ENCODE assay signal across 14 cellular contexts in the genomic region with DNA sequence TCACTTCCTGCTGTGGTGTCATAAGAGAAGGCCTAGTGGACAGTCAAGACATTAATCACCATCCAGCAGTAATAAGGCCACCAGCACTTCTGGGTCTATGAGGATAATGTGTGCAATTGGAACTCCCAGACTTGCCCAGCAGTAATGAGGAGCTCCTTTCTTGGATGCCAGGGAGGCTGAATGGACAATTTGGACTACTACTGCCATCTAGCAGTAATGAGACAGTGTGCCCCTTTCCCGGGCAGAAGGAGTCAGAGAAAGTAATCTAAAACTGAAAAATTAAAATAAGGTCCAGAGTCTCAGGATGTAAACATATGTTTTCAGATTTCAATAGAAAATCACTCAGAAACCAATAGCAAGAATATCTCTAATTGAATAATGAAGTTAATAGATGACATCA.
A peak's percentile ranks its signal among the peaks of the same experiment; 100 is the strongest.
DNase-seq lines count a peak whose midpoint lies in the region; ATAC-seq, FAIRE-seq and TF ChIP-seq lines count a peak whose summit lies in the region.
"Had no signal": no experiment of that assay in that cellular context is flagged by ENCODE, and none has a peak within 500 bp of the region (broad histone marks: within the 10 kb centered on the region; RNA-seq: fewer than 3 reads in every experiment).

No MANE protein-coding gene starts in this region.

- no peak for TF ChIP-seq POLR2A in HepG2 (IDR thresholded peaks at IDR 0.05; ENCODE audit: insufficient read depth in 1 of 2, low read depth in 2 of 2, low read length in 2 of 2)
- no peak for TF ChIP-seq POLR2A in right lobe of liver (IDR thresholded peaks at IDR 0.05)

- H3K9ac ChIP-seq in HepG2 (ENCODE audit: insufficient read depth, low read depth, low read length) (no peak overlapping the region), smooth muscle cell (ENCODE audit: low read depth) (no peak overlapping the region)

- no peaks in the 10 kb centered on the region for H3K9me2 ChIP-seq in OCI-LY7 (ENCODE audit: insufficient read depth, low read length)

- TF ChIP-seq CTCF in HepG2 (CRISPR knock-in tag; IDR thresholded peaks at IDR 0.05) (0 out of 2 replicates have a peak, but pooled peaks have one; percentile 11), right lobe of liver (IDR thresholded peaks at IDR 0.05) (peak in 1 of 4 donors; percentile 7), OCI-LY7 (conservative IDR thresholded peaks at IDR 0.05; ENCODE audit: low read length) (peak; percentile 70), smooth muscle cell (IDR thresholded peaks at IDR 0.05; ENCODE audit: borderline replicate concordance, insufficient read depth, poor library complexity, severe bottlenecking) (no peak)

- H2AFZ ChIP-seq in HepG2 (ENCODE audit: low read length) (no peak overlapping the region), OCI-LY7 (ENCODE audit: low read length) (peak overlapping the region; percentile 60), smooth muscle cell (ENCODE audit: low read depth) (no peak overlapping the region)

- H3K27me3 ChIP-seq in HepG2 (ENCODE audit: control insufficient read depth in 1 of 2, insufficient read depth in 2 of 2, low read length in 2 of 2) (no peaks in the 10 kb centered on the region), right lobe of liver (peaks cover 0 to under 1% of the 10 kb centered on the region in 2 donors), smooth muscle cell (ENCODE audit: low read depth) (no peaks in the 10 kb centered on the region)

- H3K36me3 ChIP-seq in HepG2 (replicated peaks in 1 of 2; ENCODE audit: control insufficient read depth in 1 of 2, insufficient read depth in 2 of 2, low read length in 2 of 2), result no peaks in the 10 kb centered on the region
- H3K36me3 ChIP-seq in right lobe of liver, result no peaks in the 10 kb centered on the region
- H3K36me3 ChIP-seq in OCI-LY7 (ENCODE audit: insufficient read depth, low read length), result peaks cover 29% of the 10 kb centered on the region
- H3K36me3 ChIP-seq in smooth muscle cell (ENCODE audit: low read depth), result no peaks in the 10 kb centered on the region

- FAIRE-seq in HepG2 (lab: Jason Lieb, UNC), result no peak

- H4K20me1 ChIP-seq in HepG2 (ENCODE audit: insufficient read depth, low read length), result no peaks in the 10 kb centered on the region
- no peaks in the 10 kb centered on the region for H4K20me1 ChIP-seq in OCI-LY7 (ENCODE audit: insufficient read depth, low read length)
- H4K20me1 ChIP-seq in smooth muscle cell (ENCODE audit: low read depth), result no peaks in the 10 kb centered on the region

- CTCF ChIA-PET in HepG2 (lab: Yijun Ruan, JAX; ENCODE audit: low intra/inter-chr PET ratio, low total read pairs) (no interaction called here), OCI-LY7 (lab: Charles Lee; ENCODE audit: unreplicated experiment) (no interaction called here)

- no peaks in the 10 kb centered on the region for H3F3A ChIP-seq in smooth muscle cell (ENCODE audit: low read depth)

- H3K9me3 ChIP-seq in HepG2 (ENCODE audit: low read length) (no peaks in the 10 kb centered on the region), right lobe of liver (no peaks in the 10 kb centered on the region), OCI-LY7 (ENCODE audit: low read length) (peaks cover 41% of the 10 kb centered on the region; the same call in 1 of the 2 replicates), smooth muscle cell (replicated peaks; ENCODE audit: low read depth) (no peaks in the 10 kb centered on the region)

- H3K4me2 ChIP-seq in HepG2 (ENCODE audit: low read depth, low read length) (no peak overlapping the region), OCI-LY7 (ENCODE audit: low read length) (no peak overlapping the region), smooth muscle cell (no peak overlapping the region)

- WGBS in HepG2 (ENCODE audit: low lambda C conversion rate), result 0% methylated on average over 1 of the region's 1 CpG
- 58% methylated on average over 1 of the region's 1 CpG for WGBS in right lobe of liver (ENCODE audit: insufficient coverage, low coverage, low lambda C conversion rate, missing lambda C conversion rate)
- WGBS in smooth muscle cell (ENCODE audit: low lambda C conversion rate), result 79% methylated on average over 1 of the region's 1 CpG

- no peak overlapping the region for H3K27ac ChIP-seq in HepG2 (ENCODE audit: extremely low read length, insufficient read depth, low read length)
- H3K27ac ChIP-seq in right lobe of liver, result no peak overlapping the region
- no peak overlapping the region for H3K27ac ChIP-seq in OCI-LY7 (ENCODE audit: low read depth, low read length, poor library complexity, severe bottlenecking)
- no peak overlapping the region for H3K27ac ChIP-seq in smooth muscle cell (ENCODE audit: low read depth)

- in situ Hi-C loops in HepG2 (cut with HindIII; ENCODE audit: extremely low pct_ligation_motif_present, low pct_unique_long_range_greater_than_20kb), result no loop called here

- TF ChIP-seq RAD21 in HepG2 (CRISPR knock-in tag; IDR thresholded peaks at IDR 0.05), result no peak

- TF ChIP-seq EP300 in HepG2 (IDR thresholded peaks at IDR 0.05; ENCODE audit: low read depth in 2 of 2, low read length in 2 of 2), result no peak
- TF ChIP-seq EP300 in HepG2 (CRISPR knock-in tag; IDR thresholded peaks at IDR 0.05; ENCODE audit: borderline replicate concordance), result no peak

- no peaks in the 10 kb centered on the region for H3K4me1 ChIP-seq in HepG2 (ENCODE audit: insufficient read depth, low read length)
- H3K4me1 ChIP-seq in right lobe of liver, result no peaks in the 10 kb centered on the region
- H3K4me1 ChIP-seq in OCI-LY7 (ENCODE audit: insufficient read depth, low read length, poor library complexity, severe bottlenecking), result peaks cover 21% of the 10 kb centered on the region
- H3K4me1 ChIP-seq in smooth muscle cell (ENCODE audit: low read depth), result no peaks in the 10 kb centered on the region

- POLR2A ChIA-PET in HepG2 (lab: Yijun Ruan, JAX), result no interaction called here
- POLR2A ChIA-PET in OCI-LY7 (lab: Charles Lee), result interaction anchor here (1.3 to 2.7 kb wide), 5 partner anchors 8 to 25 kb away, joined by 3 to 14 read pairs (median 4); no protein-coding TSS in a partner anchor

- ATAC-seq in HepG2, result no peak
- ATAC-seq in right lobe of liver, result no peak
- ATAC-seq in esophagus mucosa, result peak; percentile 52
- ATAC-seq in HG03039 (IDR thresholded peaks at IDR 0.05; ENCODE audit: unreplicated experiment), result no peak
- ATAC-seq in HG03354 (IDR thresholded peaks at IDR 0.05; ENCODE audit: poor library complexity, severe bottlenecking, unreplicated experiment), result no peak
- no peak for ATAC-seq in HG02759 (IDR thresholded peaks at IDR 0.05; ENCODE audit: unreplicated experiment)

- intact Hi-C loops in HepG2 (cut with micrococcal nuclease; ENCODE audit: unreplicated experiment), result loop anchor here (5.0 kb wide), 1 partner anchor 322 kb away; no protein-coding TSS in a partner anchor
- intact Hi-C loops in right lobe of liver (cut with DNase I), result no loop called here
- intact Hi-C loops in OCI-LY7 (cut with micrococcal nuclease; ENCODE audit: unreplicated experiment), result no loop called here

- DNase-seq in HepG2 (ENCODE audit: low spot score), result no peak
- no peak for DNase-seq in right lobe of liver
- peak; percentile 36 for DNase-seq in OCI-LY7 (ENCODE audit: low spot score)
- DNase-seq in smooth muscle cell (lab: John Stamatoyannopoulos, UW; ENCODE audit: unreplicated experiment), result no peak
- DNase-seq: activated T-cell treated with anti-CD3 and anti-CD28 coated beads, Interleukin-2, amount 50 U/mL, for 48 hours; anterior cingulate cortex; hippocampal formation; midbrain; NCI-H226; stimulated activated CD4-positive, alpha-beta T cell treated with anti-CD3 and anti-CD28 coated beads, Interleukin-2, amount 100 ng/mL, for 24 hours had no signal

- H3K79me2 ChIP-seq in HepG2 (ENCODE audit: insufficient read depth, low read length) (no peaks in the 10 kb centered on the region), OCI-LY7 (ENCODE audit: insufficient read depth, low read depth, low read length) (no peaks in the 10 kb centered on the region), smooth muscle cell (ENCODE audit: low read depth) (no peaks in the 10 kb centered on the region)

- BruUV-seq in HepG2 (replicated peaks; lab: Mats Ljungman, UMichigan) (no TSS peak), OCI-LY7 (replicated peaks; lab: Mats Ljungman, UMichigan) (no TSS peak)

- H3K4me3 ChIP-seq in HepG2 (replicated peaks in 1 of 3; ENCODE audit: insufficient read depth in 1 of 3, low read depth in 2 of 3, low read length in 3 of 3) (no peak overlapping the region), right lobe of liver (no peak overlapping the region), OCI-LY7 (ENCODE audit: low read depth, low read length, poor library complexity, severe bottlenecking) (no peak overlapping the region), smooth muscle cell (no peak overlapping the region)

TF ChIP-seq in HepG2, 621 proteins besides CTCF, POLR2A, EP300 and RAD21:
- no peak for TF ChIP-seq MAF1 (CRISPR knock-in tag; IDR thresholded peaks at IDR 0.05; ENCODE audit: borderline replicate concordance)
- TF ChIP-seq, protein P1, sequence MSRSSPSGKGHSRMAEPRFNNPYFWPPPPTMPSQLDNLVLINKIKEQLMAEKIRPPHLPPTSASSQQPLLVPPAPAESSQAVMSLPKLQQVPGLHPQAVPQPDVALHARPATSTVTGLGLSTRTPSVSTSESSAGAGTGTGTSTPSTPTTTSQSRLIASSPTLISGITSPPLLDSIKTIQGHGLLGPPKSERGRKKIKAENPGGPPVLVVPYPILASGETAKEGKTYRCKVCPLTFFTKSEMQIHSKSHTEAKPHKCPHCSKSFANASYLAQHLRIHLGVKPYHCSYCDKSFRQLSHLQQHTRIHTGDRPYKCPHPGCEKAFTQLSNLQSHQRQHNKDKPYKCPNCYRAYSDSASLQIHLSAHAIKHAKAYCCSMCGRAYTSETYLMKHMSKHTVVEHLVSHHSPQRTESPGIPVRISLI (CRISPR knock-in tag; IDR thresholded peaks at IDR 0.05; ENCODE audit: borderline replicate concordance), result no peak
- no peak for TF ChIP-seq ZNF30 (CRISPR knock-in tag; IDR thresholded peaks at IDR 0.05)
- no peak for TF ChIP-seq ZNF607 (CRISPR knock-in tag; IDR thresholded peaks at IDR 0.05; ENCODE audit: borderline replicate concordance)
- no peak for TF ChIP-seq ARNT (IDR thresholded peaks at IDR 0.05)
- TF ChIP-seq TMF1 (CRISPR knock-in tag; IDR thresholded peaks at IDR 0.05; ENCODE audit: low read depth), result no peak
- no peak for TF ChIP-seq ZNF549 (CRISPR knock-in tag; IDR thresholded peaks at IDR 0.05)
- no peak for TF ChIP-seq RFXANK (CRISPR knock-in tag; IDR thresholded peaks at IDR 0.05)
- no peak for TF ChIP-seq CBX2 (IDR thresholded peaks at IDR 0.05; ENCODE audit: low read depth, low read length)
- TF ChIP-seq CBX2 (CRISPR knock-in tag; IDR thresholded peaks at IDR 0.05; ENCODE audit: low read depth), result no peak
